Comparison of ENCODE assay signal across 9 cellular contexts in the genomic region with DNA sequence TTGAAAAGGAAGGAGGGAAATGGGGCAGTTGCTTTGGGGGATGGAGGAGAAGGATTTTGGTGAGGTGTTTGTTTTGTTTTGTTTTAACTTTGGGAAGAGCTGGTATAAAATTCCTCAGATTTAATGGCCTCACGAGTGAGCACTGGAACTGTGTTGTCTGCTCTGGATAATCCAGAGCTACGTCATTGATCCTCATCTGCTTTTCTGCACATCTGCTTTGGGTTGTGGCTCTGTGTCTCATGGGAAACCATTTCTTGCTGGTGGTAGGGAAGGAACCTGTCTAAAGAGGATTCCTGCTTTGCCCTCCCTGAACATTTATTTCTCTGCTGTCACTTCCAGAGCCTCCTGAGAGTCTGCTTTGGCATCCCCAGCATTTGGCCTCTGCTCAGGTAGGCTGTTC. TPM values are rescaled to one million over a fixed set of nuclear protein-coding genes. Genes with fewer than 3 reads are reported as not detected.
DNase-seq lines count a peak whose midpoint lies in the region; ATAC-seq, FAIRE-seq and TF ChIP-seq lines count a peak whose summit lies in the region.
"Had no signal": no experiment of that assay in that cellular context is flagged by ENCODE, and none has a peak within 500 bp of the region (broad histone marks: within the 10 kb centered on the region; RNA-seq: fewer than 3 reads in every experiment).

No MANE protein-coding gene starts in this region.

- no TSS peak for BruUV-seq in HepG2 (replicated peaks; lab: Mats Ljungman, UMichigan)

- peaks cover 0 to 4% of the 10 kb centered on the region in 2 experiments; a peak in 2 of 5 replicates for H3K27me3 ChIP-seq in HepG2 (ENCODE audit: control insufficient read depth in 1 of 2, insufficient read depth in 2 of 2, low read length in 2 of 2)
- no peaks in the 10 kb centered on the region for H3K27me3 ChIP-seq in suprapubic skin

- DNase-seq in activated CD4-positive, alpha-beta T cell treated with anti-CD3 and anti-CD28 coated beads for 36 hours = no peak
- no peak for DNase-seq in activated CD4-positive, alpha-beta T cell treated with anti-CD3 and anti-CD28 coated beads for 48 hours
- no peak for DNase-seq in activated naive CD8-positive, alpha-beta T cell treated with anti-CD3 and anti-CD28 coated beads, Interleukin-2, amount 50 U/mL, for 24 hours
- DNase-seq in HepG2 (ENCODE audit: low spot score) (no peak), suprapubic skin (ENCODE audit: low spot score in 2 of 2) (no peak), activated gamma-delta T cell (lab: John Stamatoyannopoulos, UW) (no peak), RPMI8226 (no peak)

- peaks cover 65% of the 10 kb centered on the region for H3K4me1 Mint-ChIP-seq in activated CD4-positive, alpha-beta T cell treated with anti-CD3 and anti-CD28 coated beads for 36 hours
- H3K4me1 Mint-ChIP-seq in activated naive CD8-positive, alpha-beta T cell treated with anti-CD3 and anti-CD28 coated beads, Interleukin-2, amount 50 U/mL, for 24 hours = peaks cover 66% of the 10 kb centered on the region

- TF ChIP-seq CTCF in HepG2 (CRISPR knock-in tag; IDR thresholded peaks at IDR 0.05) (no peak), suprapubic skin (IDR thresholded peaks at IDR 0.05) (no peak)

- H3K27me3 Mint-ChIP-seq in activated CD4-positive, alpha-beta T cell treated with anti-CD3 and anti-CD28 coated beads for 36 hours = no peaks in the 10 kb centered on the region
- H3K27me3 Mint-ChIP-seq in activated naive CD8-positive, alpha-beta T cell treated with anti-CD3 and anti-CD28 coated beads, Interleukin-2, amount 50 U/mL, for 24 hours = no peaks in the 10 kb centered on the region

- H3K27ac ChIP-seq in HepG2 (ENCODE audit: extremely low read length, insufficient read depth, low read length) = peak overlapping the region; percentile 79
- H3K27ac ChIP-seq in suprapubic skin = peak overlapping the region; percentile 98

- WGBS in HepG2 (ENCODE audit: low lambda C conversion rate) = 46% methylated on average over 2 of the region's 2 CpGs
- 27% methylated on average over 2 of the region's 2 CpGs for WGBS in suprapubic skin

- peak overlapping the region; percentile 93; the same call in 1 of the 2 replicates for H3K9ac ChIP-seq in HepG2 (ENCODE audit: insufficient read depth, low read depth, low read length)

- POLR2A ChIA-PET in activated CD4-positive, alpha-beta T cell treated with anti-CD3 and anti-CD28 coated beads for 36 hours (lab: Charles Lee) = interaction anchor here (0.7 kb wide), 1 partner anchor 294 kb away, joined by 3 read pairs; no protein-coding TSS in a partner anchor
- POLR2A ChIA-PET in HepG2 (lab: Yijun Ruan, JAX) = no interaction called here

- peaks cover 7% of the 10 kb centered on the region for H3K36me3 Mint-ChIP-seq in activated CD4-positive, alpha-beta T cell treated with anti-CD3 and anti-CD28 coated beads for 36 hours (ENCODE audit: low read depth)
- H3K36me3 Mint-ChIP-seq in activated naive CD8-positive, alpha-beta T cell treated with anti-CD3 and anti-CD28 coated beads, Interleukin-2, amount 50 U/mL, for 24 hours (ENCODE audit: low read depth) = peaks cover 9% of the 10 kb centered on the region

- peaks cover 2 to 18% of the 10 kb centered on the region in 2 experiments; a peak in 3 of 5 replicates for H3K36me3 ChIP-seq in HepG2 (replicated peaks in 1 of 2; ENCODE audit: control insufficient read depth in 1 of 2, insufficient read depth in 2 of 2, low read length in 2 of 2)
- H3K36me3 ChIP-seq in suprapubic skin = no peaks in the 10 kb centered on the region

- no peak for TF ChIP-seq RAD21 in HepG2 (CRISPR knock-in tag; IDR thresholded peaks at IDR 0.05)

- no peak for TF ChIP-seq POLR2A in HepG2 (IDR thresholded peaks at IDR 0.05; ENCODE audit: insufficient read depth in 1 of 2, low read depth in 2 of 2, low read length in 2 of 2)
- no peak for TF ChIP-seq POLR2A in suprapubic skin (IDR thresholded peaks at IDR 0.05)

- no peak for TF ChIP-seq EP300 in HepG2 (IDR thresholded peaks at IDR 0.05; ENCODE audit: low read depth in 2 of 2, low read length in 2 of 2)
- no peak for TF ChIP-seq EP300 in HepG2 (CRISPR knock-in tag; IDR thresholded peaks at IDR 0.05; ENCODE audit: borderline replicate concordance)
- no peak for TF ChIP-seq EP300 in suprapubic skin (IDR thresholded peaks at IDR 0.05)

- H4K20me1 ChIP-seq in HepG2 (ENCODE audit: insufficient read depth, low read length) = peaks cover 52% of the 10 kb centered on the region

- no peak for ATAC-seq in activated CD4-positive, alpha-beta T cell treated with anti-CD3 and anti-CD28 coated beads for 36 hours
- ATAC-seq in activated naive CD8-positive, alpha-beta T cell treated with anti-CD3 and anti-CD28 coated beads, Interleukin-2, amount 50 U/mL, for 24 hours = no peak
- no peak for ATAC-seq in HepG2
- no peak for ATAC-seq in HG03108 (IDR thresholded peaks at IDR 0.05; ENCODE audit: unreplicated experiment)

- H3K9me3 Mint-ChIP-seq in activated CD4-positive, alpha-beta T cell treated with anti-CD3 and anti-CD28 coated beads for 36 hours (ENCODE audit: low read depth) = no peaks in the 10 kb centered on the region
- no peaks in the 10 kb centered on the region for H3K9me3 Mint-ChIP-seq in activated naive CD8-positive, alpha-beta T cell treated with anti-CD3 and anti-CD28 coated beads, Interleukin-2, amount 50 U/mL, for 24 hours

- H3K9me3 ChIP-seq in HepG2 (ENCODE audit: low read length) (no peaks in the 10 kb centered on the region), suprapubic skin (no peaks in the 10 kb centered on the region)

- intact Hi-C loops in activated CD4-positive, alpha-beta T cell treated with anti-CD3 and anti-CD28 coated beads for 36 hours (cut with DNase I, micrococcal nuclease) = loop anchor here (1.0 to 10.0 kb wide), 7 partner anchors 8 to 1327 kb away; a partner anchor contains a TSS
- intact Hi-C loops in HepG2 (cut with micrococcal nuclease; ENCODE audit: unreplicated experiment) = loop anchor here (2.0 to 5.0 kb wide), 2 partner anchors 27 to 48 kb away; no protein-coding TSS in a partner anchor

- peak overlapping the region; percentile 81 to 96 (median 94) for H3K4me3 ChIP-seq in HepG2 (replicated peaks in 1 of 3; ENCODE audit: insufficient read depth in 1 of 3, low read depth in 2 of 3, low read length in 3 of 3)
- H3K4me3 ChIP-seq in suprapubic skin = peak overlapping the region; percentile 68

- H3K79me2 ChIP-seq in HepG2 (ENCODE audit: insufficient read depth, low read length) = peaks cover 76% of the 10 kb centered on the region

- CTCF ChIA-PET in activated CD4-positive, alpha-beta T cell treated with anti-CD3 and anti-CD28 coated beads for 36 hours (lab: Charles Lee) = interaction anchor here (1.0 to 2.3 kb wide), 4 partner anchors 9 to 127 kb away, joined by 3 to 9 read pairs (median 4); no protein-coding TSS in a partner anchor
- CTCF ChIA-PET in HepG2 (lab: Yijun Ruan, JAX; ENCODE audit: low intra/inter-chr PET ratio, low total read pairs) = no interaction called here

- peak overlapping the region; percentile 94 for H3K27ac Mint-ChIP-seq in activated CD4-positive, alpha-beta T cell treated with anti-CD3 and anti-CD28 coated beads for 36 hours
- H3K27ac Mint-ChIP-seq in activated naive CD8-positive, alpha-beta T cell treated with anti-CD3 and anti-CD28 coated beads, Interleukin-2, amount 50 U/mL, for 24 hours = peak overlapping the region; percentile 97

- FAIRE-seq in HepG2 (lab: Jason Lieb, UNC) = no peak
- FAIRE-seq: TTC549 had no signal

- H3K4me2 ChIP-seq in HepG2 (ENCODE audit: low read depth, low read length) = peak overlapping the region; percentile 92

- peaks cover 64% of the 10 kb centered on the region for H3K4me1 ChIP-seq in HepG2 (ENCODE audit: insufficient read depth, low read length)
- peaks cover 82% of the 10 kb centered on the region for H3K4me1 ChIP-seq in suprapubic skin

- in situ Hi-C loops in HepG2 (cut with HindIII; ENCODE audit: extremely low pct_ligation_motif_present, low pct_unique_long_range_greater_than_20kb) = no loop called here

- peak overlapping the region; percentile 94 for H3K4me3 Mint-ChIP-seq in activated CD4-positive, alpha-beta T cell treated with anti-CD3 and anti-CD28 coated beads for 36 hours
- peak overlapping the region; percentile 91 for H3K4me3 Mint-ChIP-seq in activated naive CD8-positive, alpha-beta T cell treated with anti-CD3 and anti-CD28 coated beads, Interleukin-2, amount 50 U/mL, for 24 hours

- no peak overlapping the region for H2AFZ ChIP-seq in HepG2 (ENCODE audit: low read length)

TF ChIP-seq in HepG2, 621 proteins besides CTCF, POLR2A, EP300 and RAD21:
- TF ChIP-seq KLF9 (CRISPR knock-in tag; IDR thresholded peaks at IDR 0.05; ENCODE audit: low read depth) (no peak), RBFOX2 (IDR thresholded peaks at IDR 0.05; ENCODE audit: low read depth, low read length) (peak; percentile 54)
TF ChIP-seq in HepG2: peak in this region for 1.

RNA-seq across cellular contexts. Expression of a gene that starts 3.1 kb away (rescaled TPM):
- total RNA-seq in activated CD4-positive, alpha-beta T cell treated with anti-CD3 and anti-CD28 coated beads for 36 hours = 10 to 100 TPM; 19.5 to 22.9 TPM
- total RNA-seq in HepG2 (2016; rRNA removed; fragmentation: Illumina TruSeq; extraction: Trizol) (11.4 and 14.2 TPM in 2 replicates), suprapubic skin (100 to 1,000 TPM; 107 to 213 (median 177) TPM)
- 15.7 and 20.4 TPM in 2 replicates for total RNA-seq in HepG2 (2016; cell fraction: cytosol; rRNA removed; fragmentation: Illumina TruSeq; extraction: Trizol; ENCODE audit: low read depth)
- 11.4 and 12.5 TPM in 2 replicates for total RNA-seq in HepG2 (2016; cell fraction: insoluble cytoplasmic fraction; rRNA removed; fragmentation: Illumina TruSeq; extraction: Trizol)
- 7.8 and 8.4 TPM in 2 replicates for total RNA-seq in HepG2 (2016; cell fraction: membrane; rRNA removed; fragmentation: Illumina TruSeq; extraction: Trizol)
- 16.3 and 19.8 TPM in 2 replicates for total RNA-seq in HepG2 (2016; cell fraction: nucleus; rRNA removed; fragmentation: Illumina TruSeq; extraction: Trizol)
- 16.1 and 16.3 TPM in 2 replicates for polyA plus RNA-seq in HepG2 (2011; rRNA removed)
- polyA plus RNA-seq in HepG2 (2011; cell fraction: cytosol; rRNA removed) = 8.9 and 9.0 TPM in 2 replicates
- polyA plus RNA-seq in HepG2 (2011; cell fraction: nucleus; rRNA removed) = 22.4 and 28.9 TPM in 2 replicates
- polyA plus RNA-seq in HepG2 (2012) = 15.9 and 17.5 TPM in 2 replicates
- 0.21 and 0.26 TPM in 2 replicates for polyA plus RNA-seq in HepG2 (2016; cell fraction: cytosol; fragmentation: Illumina TruSeq; extraction: Trizol; ENCODE audit: low read depth)
- polyA plus RNA-seq in HepG2 (2016; cell fraction: insoluble cytoplasmic fraction; fragmentation: Illumina TruSeq; extraction: Trizol; ENCODE audit: low read depth) = 7.4 and 8.1 TPM in 2 replicates
- polyA plus RNA-seq in HepG2 (2016; cell fraction: membrane; fragmentation: Illumina TruSeq; extraction: Trizol; ENCODE audit: low read depth) = 1.5 TPM in 2 replicates
- polyA plus RNA-seq in HepG2 (2016; cell fraction: nucleus; fragmentation: Illumina TruSeq; extraction: Trizol; ENCODE audit: insufficient read depth, low read depth) = 15.7 and 17.5 TPM in 2 replicates
- 38.0 and 68.3 TPM in 2 replicates for polyA minus RNA-seq in HepG2 (2011; rRNA and poly(A)+ RNA removed; ENCODE audit: low replicate concordance)
- 35.4 and 37.5 TPM in 2 replicates for polyA minus RNA-seq in HepG2 (2011; cell fraction: cytosol; rRNA and poly(A)+ RNA removed)
- 73.0 and 87.2 TPM in 2 replicates for polyA minus RNA-seq in HepG2 (2011; cell fraction: nucleus; rRNA and poly(A)+ RNA removed)

Comparison
In these comparisons a context has a peak if more than half of its experiments do, and no peak if none do; other contexts are left out.
1. RNA of a gene that starts 3.1 kb away (total RNA-seq): 107 to 213 TPM in suprapubic skin; 19.5 to 22.9 TPM in activated CD4-positive, alpha-beta T cell treated with anti-CD3 and anti-CD28 coated beads for 36 hours and 7.8 to 20.4 TPM in HepG2; every median in the first group is over 4 times any median in the second.